In the genomic region with DNA sequence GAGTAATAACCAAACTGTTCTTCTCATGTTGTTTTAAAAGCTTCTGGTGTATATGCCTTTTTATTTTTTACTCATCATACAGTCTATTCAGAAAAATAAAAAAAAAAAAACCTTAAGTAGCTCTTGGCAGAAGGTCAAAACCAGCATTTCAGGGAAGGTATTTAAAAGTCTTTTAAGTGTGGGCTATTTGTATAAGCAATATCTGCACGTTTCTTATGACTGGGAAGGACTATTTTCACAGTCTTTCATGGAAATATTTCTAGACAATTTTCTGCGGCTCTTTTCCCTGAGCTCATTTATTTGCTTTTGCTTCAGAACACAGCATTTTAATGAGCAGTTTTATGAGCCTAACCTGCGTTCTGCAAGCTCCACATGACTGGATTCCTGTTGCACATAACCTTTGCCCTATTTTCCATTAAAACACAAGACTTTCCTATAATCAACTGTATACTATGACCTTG, we compare ENCODE assay signal across 8 cellular contexts.
A peak's percentile ranks its signal among the peaks of the same experiment; 100 is the strongest.
DNase-seq lines count a peak whose midpoint lies in the region; ATAC-seq and TF ChIP-seq lines count a peak whose summit lies in the region.

No MANE protein-coding gene starts in this region.

- H3K36me3 ChIP-seq in body of pancreas (replicated peaks in 1 of 2; ENCODE audit: insufficient read depth in 1 of 2, low read depth in 2 of 2) = no peaks in the 10 kb centered on the region

- H3K4me1 ChIP-seq in body of pancreas = peaks cover 33% of the 10 kb centered on the region

- peak overlapping the region in 3 of 4 donors; percentile 61 to 78 (median 78) for H3K27ac ChIP-seq in body of pancreas

- ATAC-seq in body of pancreas (peak; percentile 72), HG03571 (IDR thresholded peaks at IDR 0.05; ENCODE audit: unreplicated experiment) (no peak), HG02571 (IDR thresholded peaks at IDR 0.05; ENCODE audit: unreplicated experiment) (no peak)

- intact Hi-C loops in body of pancreas (cut with DNase I) = no loop called here

- no peak for TF ChIP-seq CTCF in body of pancreas (IDR thresholded peaks at IDR 0.05)

- H3K27me3 ChIP-seq in body of pancreas = no peaks in the 10 kb centered on the region

- TF ChIP-seq POLR2A in body of pancreas (IDR thresholded peaks at IDR 0.05) = no peak

- DNase-seq in DMS 273 treated with DMSO at 0.1 percent for 48 hours (lab: John Stamatoyannopoulos, UW) (peak; percentile 60), NCI-H2029 treated with DMSO at 0.1 percent for 48 hours (lab: John Stamatoyannopoulos, UW) (peak; percentile 63), body of pancreas (peak in 2 of 4 donors; percentile 33), myocyte (ENCODE audit: low read depth) (peak; percentile 56), AG08396 (ENCODE audit: low spot score) (no peak), occipital lobe (lab: John Stamatoyannopoulos, UW) (no peak)

- H3K4me3 ChIP-seq in body of pancreas = no peak overlapping the region

- WGBS in body of pancreas, 2 donors = 5 to 10% methylated on average over 3 of the region's 3 CpGs

- H3K9me3 ChIP-seq in body of pancreas = no peaks in the 10 kb centered on the region

Comparison
In these comparisons a context has a peak if more than half of its experiments do, and no peak if none do; other contexts are left out.
1. DNase-seq: peak in DMS 273 treated with DMSO at 0.1 percent for 48 hours (single experiment), NCI-H2029 treated with DMSO at 0.1 percent for 48 hours (single experiment) and myocyte (single experiment); none in AG08396 (single experiment) and occipital lobe (single experiment).